ENCODE assay signal across 11 cellular contexts in the genomic region with DNA sequence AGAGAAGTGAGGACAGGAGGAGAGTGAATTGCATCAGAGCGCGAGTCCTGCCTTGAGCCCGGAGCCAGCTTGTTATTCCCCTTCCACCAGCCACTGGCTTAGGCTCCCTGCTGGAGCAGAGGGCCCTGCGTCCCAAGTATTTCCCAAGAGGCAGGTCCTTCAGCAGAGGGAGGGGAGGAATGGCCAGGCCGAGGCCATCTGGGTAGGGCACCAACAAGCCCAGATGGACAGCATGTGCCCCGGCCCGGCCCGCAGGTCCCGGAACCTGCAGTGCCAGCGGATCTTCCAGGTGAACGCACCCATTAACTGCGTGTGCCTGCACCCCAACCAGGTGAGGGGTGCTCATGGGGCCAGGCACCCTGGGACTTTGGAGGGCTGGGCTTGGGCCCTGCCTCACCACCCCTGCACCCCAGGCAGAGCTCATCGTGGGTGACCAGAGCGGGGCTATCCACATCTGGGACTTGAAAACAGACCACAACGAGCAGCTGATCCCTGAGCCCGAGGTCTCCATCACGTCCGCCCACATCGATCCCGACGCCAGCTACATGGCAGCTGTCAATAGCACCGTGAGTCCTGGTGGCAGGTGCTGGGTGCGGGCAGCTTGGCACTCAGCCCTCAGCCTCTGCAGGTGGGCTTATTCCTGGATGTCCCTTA. TPM values are rescaled to one million over a fixed set of nuclear protein-coding genes. Genes with fewer than 3 reads are reported as not detected.
DNase-seq lines count a peak whose midpoint lies in the region; ATAC-seq and TF ChIP-seq lines count a peak whose summit lies in the region.
"Had no signal": no experiment of that assay in that cellular context is flagged by ENCODE, and none has a peak within 500 bp of the region (broad histone marks: within the 10 kb centered on the region; RNA-seq: fewer than 3 reads in every experiment).

No MANE protein-coding gene starts in this region.

- no peak for TF ChIP-seq CTCF in right atrium auricular region (IDR thresholded peaks at IDR 0.05)
- no peak for TF ChIP-seq CTCF in PC-3 (conservative IDR thresholded peaks at IDR 0.05; ENCODE audit: low read depth, low read length)
- no peak for TF ChIP-seq CTCF in endodermal cell (conservative IDR thresholded peaks at IDR 0.05)

- no peak overlapping the region for H2AFZ ChIP-seq in PC-3 (ENCODE audit: low read length)

- H3K9ac ChIP-seq in PC-3 (ENCODE audit: low read length) = no peak overlapping the region
- H3K9ac ChIP-seq in endodermal cell (ENCODE audit: extremely low read depth, low read length, poor library complexity, severe bottlenecking) = no peak overlapping the region

- CTCF ChIA-PET in PC-3 (lab: Charles Lee) = interaction anchor here (0.5 kb wide), 1 partner anchor 11 kb away, joined by 4 read pairs; no protein-coding TSS in a partner anchor

- peaks cover 5% of the 10 kb centered on the region for H3K9me3 Mint-ChIP-seq in endodermal cell

- no peak overlapping the region for H3K27ac Mint-ChIP-seq in endodermal cell

- H3K27me3 ChIP-seq in right cardiac atrium (ENCODE audit: control insufficient read depth, insufficient read depth) (no peaks in the 10 kb centered on the region), right atrium auricular region (no peaks in the 10 kb centered on the region), PC-3 (ENCODE audit: low read length) (no peaks in the 10 kb centered on the region), endodermal cell (ENCODE audit: control insufficient read depth, insufficient read depth, low read length, poor library complexity, severe bottlenecking) (no peaks in the 10 kb centered on the region)
- H3K27me3 ChIP-seq: tibial artery had no signal

- H3K36me3 ChIP-seq in right atrium auricular region = peaks cover 30% of the 10 kb centered on the region
- no peaks in the 10 kb centered on the region for H3K36me3 ChIP-seq in PC-3 (ENCODE audit: low read depth, low read length)
- peaks cover 17% of the 10 kb centered on the region for H3K36me3 ChIP-seq in endodermal cell (ENCODE audit: control insufficient read depth, insufficient read depth, low read length)

- WGBS in right cardiac atrium = 91% methylated on average over 23 of the region's 23 CpGs
- 94 to 97% methylated on average over 17 to 23 of the region's 23 CpGs for WGBS in endodermal cell (ENCODE audit: insufficient coverage in 1 of 2, insufficient read length in 1 of 2), 2 experiments

- H3K79me2 ChIP-seq in PC-3 (ENCODE audit: low read length) = peaks cover 28% of the 10 kb centered on the region

- H3F3A ChIP-seq in PC-3 (ENCODE audit: low read length, unreplicated experiment) = no peaks in the 10 kb centered on the region

- ATAC-seq in right cardiac atrium (no peak), PC-3 (no peak), HG03432 (IDR thresholded peaks at IDR 0.05; ENCODE audit: unreplicated experiment) (no peak), GM18909 (IDR thresholded peaks at IDR 0.05; ENCODE audit: poor library complexity, unreplicated experiment) (no peak)

- peak overlapping the region; percentile 68 for H3K4me3 Mint-ChIP-seq in endodermal cell

- H3K4me3 ChIP-seq in right cardiac atrium (ENCODE audit: low read length) = no peak overlapping the region
- H3K4me3 ChIP-seq in right atrium auricular region = no peak overlapping the region
- H3K4me3 ChIP-seq in PC-3 (ENCODE audit: low read length) = peak overlapping the region; percentile 85; the same call in 1 of the 2 replicates
- no peak overlapping the region for H3K4me3 ChIP-seq in endodermal cell (ENCODE audit: low read length)

- intact Hi-C loops in right cardiac atrium (cut with DNase I) = loop anchor here in 1 of 4 donors (10.0 kb wide), 1 partner anchor 52 kb away; the partner anchor contains the start of gene TRAF7
- intact Hi-C loops in PC-3 (cut with micrococcal nuclease) = no loop called here

- POLR2A ChIA-PET in PC-3 (lab: Charles Lee; ENCODE audit: unreplicated experiment) = no interaction called here

- no peaks in the 10 kb centered on the region for H4K20me1 ChIP-seq in PC-3 (ENCODE audit: low read length)

- no peaks in the 10 kb centered on the region for H3K9me2 ChIP-seq in PC-3 (replicated peaks; ENCODE audit: low read length)

- H3K4me1 ChIP-seq in right cardiac atrium (ENCODE audit: control insufficient read depth, insufficient read depth, low read length) (peaks cover 11% of the 10 kb centered on the region), right atrium auricular region (peaks cover 0 to 19% of the 10 kb centered on the region in 2 donors), PC-3 (ENCODE audit: insufficient read depth, low read length) (peaks cover 16% of the 10 kb centered on the region), endodermal cell (ENCODE audit: control insufficient read depth, insufficient read depth, low read length) (no peaks in the 10 kb centered on the region)

- BruUV-seq in PC-3 (replicated peaks; lab: Mats Ljungman, UMichigan) = no TSS peak

- H3K4me2 ChIP-seq in PC-3 (ENCODE audit: low read length) = peak overlapping the region; percentile 96

- H3K27me3 Mint-ChIP-seq in endodermal cell (ENCODE audit: insufficient read depth) = peaks cover 14% of the 10 kb centered on the region

- no peaks in the 10 kb centered on the region for H3K9me3 ChIP-seq in right cardiac atrium (ENCODE audit: control insufficient read depth, low read length)
- H3K9me3 ChIP-seq in right atrium auricular region = no peaks in the 10 kb centered on the region
- H3K9me3 ChIP-seq in PC-3 (ENCODE audit: low read length) = no peaks in the 10 kb centered on the region
- H3K9me3 ChIP-seq in endodermal cell (ENCODE audit: control insufficient read depth, low read length) = no peaks in the 10 kb centered on the region
- H3K9me3 ChIP-seq: tibial artery had no signal

- H3K4me1 Mint-ChIP-seq in endodermal cell = peaks cover 2% of the 10 kb centered on the region

- DNase-seq in right cardiac atrium (peak in 2 of 3 donors; percentile 64 to 67), right atrium auricular region (ENCODE audit: low spot score) (no peak), PC-3 (no peak), endodermal cell (no peak), cerebellar cortex (ENCODE audit: low spot score) (no peak)
- DNase-seq: erythroblast, NCI-H1417 treated with DMSO at 0.1 percent for 48 hours, tibial artery had no signal

- no peak overlapping the region for H3K27ac ChIP-seq in right cardiac atrium (ENCODE audit: low read length)
- peak overlapping the region in 1 of 2 donors; percentile 98 for H3K27ac ChIP-seq in right atrium auricular region
- no peak overlapping the region for H3K27ac ChIP-seq in PC-3 (ENCODE audit: low read length)
- no peak overlapping the region for H3K27ac ChIP-seq in endodermal cell (ENCODE audit: low read depth, low read length)
- peak overlapping the region; percentile 96 for H3K27ac ChIP-seq in temporal lobe (ENCODE audit: low read depth, low read length)

- peaks cover 21% of the 10 kb centered on the region for H3K36me3 Mint-ChIP-seq in endodermal cell (ENCODE audit: low read depth)

RNA-seq across cellular contexts. Expression of gene MLST8, which starts 1.7 kb away (rescaled TPM):
- 10 to 100 TPM; 24.2 to 29.3 (median 27.0) TPM for total RNA-seq in right cardiac atrium
- 33.3 TPM for polyA plus RNA-seq in right cardiac atrium
- 10 to 100 TPM; 35.6 to 45.0 TPM for total RNA-seq in right atrium auricular region
- 63.3 and 73.6 TPM in 2 replicates for total RNA-seq in PC-3 (2014; rRNA removed)
- total RNA-seq in endodermal cell = 10 to 100 TPM; 60.3 to 70.8 TPM
- 64.9 TPM for polyA plus RNA-seq in endodermal cell (2013, experiment 1 of 2)
- polyA plus RNA-seq in endodermal cell (2013, experiment 2 of 2) = 61.5 TPM
- 12.8 TPM for total RNA-seq in temporal lobe

RNA-seq across cellular contexts. Expression of gene BRICD5, which starts 3.8 kb away (rescaled TPM):
- total RNA-seq in right cardiac atrium (10 to 100 TPM in 1 of 4 donors, 1 to 10 TPM in 3; 6.8 to 11.0 (median 7.9) TPM), right atrium auricular region (1 to 10 TPM; 1.2 to 1.6 TPM), PC-3 (2014; rRNA removed) (2.1 and 4.8 TPM in 2 replicates), endodermal cell (10 to 100 TPM in 1 of 2 donors, 1 to 10 TPM in 1; 7.7 to 15.0 TPM), temporal lobe (3.2 TPM)
- polyA plus RNA-seq in right cardiac atrium = 3.4 TPM
- 17.3 TPM for polyA plus RNA-seq in endodermal cell (2013, experiment 1 of 2)
- polyA plus RNA-seq in endodermal cell (2013, experiment 2 of 2) = 15.4 TPM

RNA-seq across cellular contexts. Expression of gene PGP, which starts 7.7 kb away (rescaled TPM):
- 10 to 100 TPM; 20.2 to 24.8 (median 21.5) TPM for total RNA-seq in right cardiac atrium
- polyA plus RNA-seq in right cardiac atrium = 19.3 TPM
- total RNA-seq in right atrium auricular region = 10 to 100 TPM; 15.5 to 17.7 TPM
- total RNA-seq in PC-3 (2014; rRNA removed) = 46.0 and 58.1 TPM in 2 replicates
- total RNA-seq in endodermal cell = 10 to 100 TPM; 31.0 to 32.0 TPM
- 32.6 TPM for polyA plus RNA-seq in endodermal cell (2013, experiment 1 of 2)
- 31.5 TPM for polyA plus RNA-seq in endodermal cell (2013, experiment 2 of 2)
- total RNA-seq in temporal lobe = 10.6 TPM

RNA-seq across cellular contexts. Expression of gene CASKIN1, which starts 10.5 kb away (rescaled TPM):
- total RNA-seq in right cardiac atrium = 10 to 100 TPM in 3 of 4 donors, 1 to 10 TPM in 1; 9.3 to 26.5 (median 12.3) TPM
- polyA plus RNA-seq in right cardiac atrium = 9.7 TPM
- 1 to 10 TPM; 3.5 to 4.3 TPM for total RNA-seq in right atrium auricular region
- total RNA-seq in PC-3 (2014; rRNA removed) = 1.6 and 1.7 TPM in 2 replicates
- 1 to 10 TPM; 8.2 to 9.7 TPM for total RNA-seq in endodermal cell
- 11.9 TPM for polyA plus RNA-seq in endodermal cell (2013, experiment 1 of 2)
- 9.7 TPM for polyA plus RNA-seq in endodermal cell (2013, experiment 2 of 2)
- total RNA-seq in temporal lobe = 20.9 TPM

RNA-seq across cellular contexts. Expression of gene E4F1, which starts 16.5 kb away (rescaled TPM):
- 10 to 100 TPM; 11.8 to 16.1 (median 14.2) TPM for total RNA-seq in right cardiac atrium
- polyA plus RNA-seq in right cardiac atrium = 13.7 TPM
- total RNA-seq in right atrium auricular region = 10 to 100 TPM; 10.0 to 16.7 TPM
- total RNA-seq in PC-3 (2014; rRNA removed) = 49.0 and 57.7 TPM in 2 replicates
- 10 to 100 TPM; 24.5 to 29.6 TPM for total RNA-seq in endodermal cell
- polyA plus RNA-seq in endodermal cell (2013, experiment 1 of 2) = 25.0 TPM
- polyA plus RNA-seq in endodermal cell (2013, experiment 2 of 2) = 18.9 TPM
- 18.9 TPM for total RNA-seq in temporal lobe

Comparison
In these comparisons a context has a peak if more than half of its experiments do, and no peak if none do; other contexts are left out.
1. DNase-seq: peak in right cardiac atrium (2 of 3); none in right atrium auricular region (single experiment), PC-3 (single experiment), endodermal cell (single experiment) and cerebellar cortex (single experiment).